Comparison of ENCODE assay signal across 15 cellular contexts in genomic region chr7:158735935-158736334, GRCh38. TPM values are rescaled to one million over a fixed set of nuclear protein-coding genes. Genes with fewer than 3 reads are reported as not detected.
DNase-seq lines count a peak whose midpoint lies in the region; ATAC-seq and TF ChIP-seq lines count a peak whose summit lies in the region.
"Had no signal": no experiment of that assay in that cellular context is flagged by ENCODE, and none has a peak within 500 bp of the region (broad histone marks: within the 10 kb centered on the region; RNA-seq: fewer than 3 reads in every experiment).

No MANE protein-coding gene starts in this region.

- 96 to 98% methylated on average over 12 of the region's 12 CpGs for WGBS in lung, 2 donors

- no peaks in the 10 kb centered on the region for H3K9me3 ChIP-seq in lung (ENCODE audit: control insufficient read depth in 2 of 2, insufficient read depth in 1 of 2, low read length in 1 of 2)

- peaks cover 36 to 50% of the 10 kb centered on the region in 2 donors for H3K36me3 ChIP-seq in lung (ENCODE audit: control insufficient read depth in 2 of 2, insufficient read depth in 2 of 2, low read length in 2 of 2)
- peaks cover 32% of the 10 kb centered on the region for H3K36me3 ChIP-seq in brain microvascular endothelial cell (replicated peaks)

- H3K27ac ChIP-seq in lung (ENCODE audit: low read depth in 1 of 2, low read length in 1 of 2) = no peak overlapping the region
- no peak overlapping the region for H3K27ac ChIP-seq in brain microvascular endothelial cell
- H3K27ac ChIP-seq: RWPE1 had no signal

- no peaks in the 10 kb centered on the region for H3K27me3 Mint-ChIP-seq in activated naive CD8-positive, alpha-beta T cell
- H3K27me3 Mint-ChIP-seq in activated naive CD8-positive, alpha-beta T cell treated with anti-CD3 and anti-CD28 coated beads, Interleukin-2, amount 50 U/mL, for 24 hours = no peaks in the 10 kb centered on the region
- H3K27me3 Mint-ChIP-seq in activated naive CD8-positive, alpha-beta T cell treated with anti-CD3 and anti-CD28 coated beads for 36 hours = no peaks in the 10 kb centered on the region

- peaks cover under 1 to 1% of the 10 kb centered on the region in 2 donors for H3K4me1 ChIP-seq in lung (ENCODE audit: control insufficient read depth in 2 of 2, insufficient read depth in 2 of 2, low read length in 2 of 2)

- no peaks in the 10 kb centered on the region for H3K4me1 Mint-ChIP-seq in activated naive CD8-positive, alpha-beta T cell (ENCODE audit: low read depth)
- H3K4me1 Mint-ChIP-seq in activated naive CD8-positive, alpha-beta T cell treated with anti-CD3 and anti-CD28 coated beads, Interleukin-2, amount 50 U/mL, for 24 hours = peaks cover 13% of the 10 kb centered on the region
- H3K4me1 Mint-ChIP-seq in activated naive CD8-positive, alpha-beta T cell treated with anti-CD3 and anti-CD28 coated beads for 36 hours = peaks cover 2% of the 10 kb centered on the region

- in situ Hi-C loops in brain microvascular endothelial cell (cut with HindIII; ENCODE audit: low pct_ligation_motif_present, low sequenced_read_pairs) = no loop called here

- TF ChIP-seq CTCF in lung (IDR thresholded peaks at IDR 0.05; ENCODE audit: control extremely low read depth, extremely low read depth) (no peak), brain microvascular endothelial cell (IDR thresholded peaks at IDR 0.05; ENCODE audit: low read depth, low read length, missing control alignments) (no peak)

- H3K9me3 Mint-ChIP-seq in activated naive CD8-positive, alpha-beta T cell (ENCODE audit: low read depth) = no peaks in the 10 kb centered on the region
- H3K9me3 Mint-ChIP-seq in activated naive CD8-positive, alpha-beta T cell treated with anti-CD3 and anti-CD28 coated beads, Interleukin-2, amount 50 U/mL, for 24 hours = no peaks in the 10 kb centered on the region
- no peaks in the 10 kb centered on the region for H3K9me3 Mint-ChIP-seq in activated naive CD8-positive, alpha-beta T cell treated with anti-CD3 and anti-CD28 coated beads for 36 hours

- no peak for ATAC-seq in activated naive CD8-positive, alpha-beta T cell treated with anti-CD3 and anti-CD28 coated beads, Interleukin-2, amount 50 U/mL, for 24 hours
- ATAC-seq in lung (ENCODE audit: insufficient read depth, low FRiP score) (no peak), GM21381 (IDR thresholded peaks at IDR 0.05; ENCODE audit: unreplicated experiment) (no peak)
- ATAC-seq: PC-3 had no signal

- H3K4me3 Mint-ChIP-seq in activated naive CD8-positive, alpha-beta T cell = no peak overlapping the region
- no peak overlapping the region for H3K4me3 Mint-ChIP-seq in activated naive CD8-positive, alpha-beta T cell treated with anti-CD3 and anti-CD28 coated beads, Interleukin-2, amount 50 U/mL, for 24 hours
- H3K4me3 Mint-ChIP-seq in activated naive CD8-positive, alpha-beta T cell treated with anti-CD3 and anti-CD28 coated beads for 36 hours = no peak overlapping the region

- H3K36me3 Mint-ChIP-seq in activated naive CD8-positive, alpha-beta T cell = peaks cover 3% of the 10 kb centered on the region
- H3K36me3 Mint-ChIP-seq in activated naive CD8-positive, alpha-beta T cell treated with anti-CD3 and anti-CD28 coated beads, Interleukin-2, amount 50 U/mL, for 24 hours (ENCODE audit: low read depth) = peaks cover 51% of the 10 kb centered on the region
- H3K36me3 Mint-ChIP-seq in activated naive CD8-positive, alpha-beta T cell treated with anti-CD3 and anti-CD28 coated beads for 36 hours = peaks cover 8% of the 10 kb centered on the region

- H3K27me3 ChIP-seq in lung (ENCODE audit: control insufficient read depth, insufficient read depth) (no peaks in the 10 kb centered on the region), brain microvascular endothelial cell (replicated peaks) (no peaks in the 10 kb centered on the region)
- H3K27me3 ChIP-seq: BLaER1 treated with 17β-estradiol and CSF1 and Interleukin-3, amounts not matched to agents 10 nM and 100 nM had no signal

- DNase-seq in activated naive CD8-positive, alpha-beta T cell treated with anti-CD3 and anti-CD28 coated beads, Interleukin-2, amount 50 U/mL, for 24 hours = no peak
- DNase-seq in activated naive CD8-positive, alpha-beta T cell treated with anti-CD3 and anti-CD28 coated beads for 36 hours = no peak
- DNase-seq in lung (ENCODE audit: low spot score) (peak; percentile 6), brain microvascular endothelial cell (no peak), OCI-M1 (lab: John Stamatoyannopoulos, UW) (no peak)
- DNase-seq: KG1, NCI-H1105 treated with DMSO at 0.1 percent for 48 hours, NCI-H1694, NCI-H748 treated with DMSO at 0.1 percent for 48 hours, PC-3, SIG-M5 had no signal

- H3K4me3 ChIP-seq in lung (no peak overlapping the region), brain microvascular endothelial cell (ENCODE audit: low read depth, low read length) (no peak overlapping the region)
- H3K4me3 ChIP-seq: BLaER1 treated with 17β-estradiol and CSF1 and Interleukin-3, amounts not matched to agents 10 nM and 100 nM had no signal

- peak overlapping the region; percentile 59 for H3K27ac Mint-ChIP-seq in activated naive CD8-positive, alpha-beta T cell
- H3K27ac Mint-ChIP-seq in activated naive CD8-positive, alpha-beta T cell treated with anti-CD3 and anti-CD28 coated beads, Interleukin-2, amount 50 U/mL, for 24 hours = no peak overlapping the region
- H3K27ac Mint-ChIP-seq in activated naive CD8-positive, alpha-beta T cell treated with anti-CD3 and anti-CD28 coated beads for 36 hours = peak overlapping the region; percentile 29

RNA-seq across cellular contexts. Expression of gene NCAPG2, which starts 31.3 kb away (rescaled TPM):
- total RNA-seq in activated naive CD8-positive, alpha-beta T cell treated with anti-CD3 and anti-CD28 coated beads for 36 hours = 100 to 1,000 TPM; 104 to 108 TPM
- total RNA-seq in lung = 10 to 100 TPM in 1 of 2 donors, 1 to 10 TPM in 1; 9.3 to 13.5 TPM
- polyA plus RNA-seq in lung = 1 to 10 TPM; 2.1 to 4.4 TPM

Comparison
In these comparisons a context has a peak if more than half of its experiments do, and no peak if none do; other contexts are left out.
1. RNA of gene NCAPG2, which starts 31.3 kb away (total RNA-seq): 104 to 108 TPM in activated naive CD8-positive, alpha-beta T cell treated with anti-CD3 and anti-CD28 coated beads for 36 hours; 9.3 to 13.5 TPM in lung; every median in the first group is over 4 times any median in the second.